23 cellular contexts compared by ENCODE assay signal in genomic region chr14:90700928-90701776, GRCh38.
DNase-seq lines count a peak whose midpoint lies in the region; ATAC-seq, FAIRE-seq and TF ChIP-seq lines count a peak whose summit lies in the region.
"Had no signal": no experiment of that assay in that cellular context is flagged by ENCODE, and none has a peak within 500 bp of the region (broad histone marks: within the 10 kb centered on the region; RNA-seq: fewer than 3 reads in every experiment).

No MANE protein-coding gene starts in this region.

- no peaks in the 10 kb centered on the region for H3K79me2 ChIP-seq in smooth muscle cell (ENCODE audit: low read depth)

- H3K9me3 Mint-ChIP-seq in brain (no peaks in the 10 kb centered on the region), progenitor cell of endocrine pancreas (ENCODE audit: low read depth) (no peaks in the 10 kb centered on the region)
- H3K9me3 Mint-ChIP-seq: activated naive CD8-positive, alpha-beta T cell treated with anti-CD3 and anti-CD28 coated beads for 36 hours; activated T-helper 17 cell treated with anti-CD3 and anti-CD28 coated beads, Interleukin-2, amount 50 U/mL, for 72 hours; CD8-positive, alpha-beta memory T cell; endodermal cell; immature natural killer cell had no signal

- H3F3A ChIP-seq in smooth muscle cell (ENCODE audit: low read depth) = no peaks in the 10 kb centered on the region

- H3K4me3 ChIP-seq in left lung = no peak overlapping the region
- H3K4me3 ChIP-seq in smooth muscle cell = no peak overlapping the region
- H3K4me3 ChIP-seq: body of pancreas, heart left ventricle, lower lobe of right lung had no signal

- no peak overlapping the region for H3K4me3 Mint-ChIP-seq in brain
- H3K4me3 Mint-ChIP-seq in progenitor cell of endocrine pancreas (ENCODE audit: low read depth) = no peak overlapping the region
- H3K4me3 Mint-ChIP-seq: activated naive CD8-positive, alpha-beta T cell treated with anti-CD3 and anti-CD28 coated beads for 36 hours; activated T-helper 17 cell treated with anti-CD3 and anti-CD28 coated beads, Interleukin-2, amount 50 U/mL, for 72 hours; CD8-positive, alpha-beta memory T cell; endodermal cell; immature natural killer cell had no signal

- no peak overlapping the region for H2AFZ ChIP-seq in smooth muscle cell (ENCODE audit: low read depth)

- H3K4me2 ChIP-seq in smooth muscle cell = no peak overlapping the region

- H3K4me1 ChIP-seq in left lung = peaks cover 17 to 34% of the 10 kb centered on the region in 2 donors
- H3K4me1 ChIP-seq in smooth muscle cell (ENCODE audit: low read depth) = peaks cover 7% of the 10 kb centered on the region

- no peak for TF ChIP-seq POLR2A in GM12891 (IDR thresholded peaks at IDR 0.05; ENCODE audit: low read depth, low read length)

- peak overlapping the region in 1 of 2 donors; percentile 76 for H3K27ac ChIP-seq in left lung
- H3K27ac ChIP-seq in smooth muscle cell (ENCODE audit: low read depth) = no peak overlapping the region
- H3K27ac ChIP-seq: body of pancreas, lower lobe of right lung had no signal

- TF ChIP-seq CTCF in brain (conservative IDR thresholded peaks at IDR 0.05) (no peak), progenitor cell of endocrine pancreas (IDR thresholded peaks at IDR 0.05; ENCODE audit: unreplicated experiment) (no peak), left lung (IDR thresholded peaks at IDR 0.05) (no peak), smooth muscle cell (IDR thresholded peaks at IDR 0.05; ENCODE audit: borderline replicate concordance, insufficient read depth, poor library complexity, severe bottlenecking) (no peak)

- 85% methylated on average over 16 of the region's 16 CpGs for WGBS in smooth muscle cell (ENCODE audit: low lambda C conversion rate)

- H3K9ac ChIP-seq in smooth muscle cell (ENCODE audit: low read depth) = no peak overlapping the region

- H3K36me3 Mint-ChIP-seq in brain (no peaks in the 10 kb centered on the region), progenitor cell of endocrine pancreas (ENCODE audit: insufficient read depth) (no peaks in the 10 kb centered on the region)
- H3K36me3 Mint-ChIP-seq: activated naive CD8-positive, alpha-beta T cell treated with anti-CD3 and anti-CD28 coated beads for 36 hours; CD8-positive, alpha-beta memory T cell; immature natural killer cell had no signal

- H3K36me3 ChIP-seq in left lung (no peaks in the 10 kb centered on the region), smooth muscle cell (ENCODE audit: low read depth) (no peaks in the 10 kb centered on the region)
- H3K36me3 ChIP-seq: heart left ventricle, lower lobe of right lung had no signal

- DNase-seq in AML-193 (lab: John Stamatoyannopoulos, UW) (peak; percentile 14 to 29), GM12891 (ENCODE audit: insufficient read length, low spot score) (no peak), progenitor cell of endocrine pancreas (ENCODE audit: low spot score, unreplicated experiment) (no peak), left lung (no peak), hippocampal formation (lab: John Stamatoyannopoulos, UW) (no peak), smooth muscle cell (lab: John Stamatoyannopoulos, UW; ENCODE audit: unreplicated experiment) (no peak)
- DNase-seq: activated CD4-positive, alpha-beta T cell treated with anti-CD3 and anti-CD28 coated beads for 48 hours; activated naive CD8-positive, alpha-beta T cell treated with anti-CD3 and anti-CD28 coated beads for 36 hours; body of pancreas; CD8-positive, alpha-beta memory T cell; endodermal cell; H7; heart left ventricle; immature natural killer cell; lower lobe of right lung; NCI-H1048; NCI-H2029 treated with DMSO at 0.1 percent for 48 hours; retina; SHP77 treated with DMSO at 0.1 percent for 48 hours had no signal

- intact Hi-C loops in left lung (cut with DNase I) = no loop called here

- H3K27me3 Mint-ChIP-seq in brain (no peaks in the 10 kb centered on the region), progenitor cell of endocrine pancreas (no peaks in the 10 kb centered on the region)

- no peak for FAIRE-seq in GM12891 (lab: Jason Lieb, UNC)
- FAIRE-seq: colon, TTC549 had no signal

- H3K9me3 ChIP-seq in left lung = no peaks in the 10 kb centered on the region
- H3K9me3 ChIP-seq in smooth muscle cell (replicated peaks; ENCODE audit: low read depth) = no peaks in the 10 kb centered on the region
- H3K9me3 ChIP-seq: body of pancreas, heart left ventricle, lower lobe of right lung had no signal

- H4K20me1 ChIP-seq in smooth muscle cell (ENCODE audit: low read depth) = no peaks in the 10 kb centered on the region

- H3K4me1 Mint-ChIP-seq in brain = peaks cover 87% of the 10 kb centered on the region
- H3K4me1 Mint-ChIP-seq in progenitor cell of endocrine pancreas (ENCODE audit: low read depth) = peaks cover 15% of the 10 kb centered on the region
- H3K4me1 Mint-ChIP-seq: activated T-helper 17 cell treated with anti-CD3 and anti-CD28 coated beads, Interleukin-2, amount 50 U/mL, for 72 hours; CD8-positive, alpha-beta memory T cell; immature natural killer cell had no signal

- peak overlapping the region; percentile 32 to 98 (median 94) for H3K27ac Mint-ChIP-seq in brain
- H3K27ac Mint-ChIP-seq in progenitor cell of endocrine pancreas = peak overlapping the region; percentile 4
- H3K27ac Mint-ChIP-seq: activated naive CD8-positive, alpha-beta T cell treated with anti-CD3 and anti-CD28 coated beads for 36 hours; activated T-helper 17 cell treated with anti-CD3 and anti-CD28 coated beads, Interleukin-2, amount 50 U/mL, for 72 hours; endodermal cell; immature natural killer cell had no signal

- ATAC-seq in left lung = no peak
- ATAC-seq: activated T-helper 17 cell treated with anti-CD3 and anti-CD28 coated beads, Interleukin-2, amount 50 U/mL, for 72 hours; body of pancreas; lower lobe of right lung had no signal

- H3K27me3 ChIP-seq in left lung (no peaks in the 10 kb centered on the region), smooth muscle cell (ENCODE audit: low read depth) (no peaks in the 10 kb centered on the region)
- H3K27me3 ChIP-seq: body of pancreas, heart left ventricle had no signal

TF ChIP-seq in GM12891, 5 proteins besides CTCF, POLR2A, EP300 and RAD21:
- TF ChIP-seq SPI1 (IDR thresholded peaks at IDR 0.05; ENCODE audit: low read depth, low read length) = peak; percentile 59
- no peak for TF ChIP-seq POU2F2 (IDR thresholded peaks at IDR 0.05; ENCODE audit: low read depth, low read length)
- no peak for TF ChIP-seq POLR2AphosphoS5 (IDR thresholded peaks at IDR 0.05; ENCODE audit: low read depth, low read length)
- TF ChIP-seq TAF1 (IDR thresholded peaks at IDR 0.05; ENCODE audit: low read depth, low read length) = no peak

Comparison
In these comparisons a context has a peak if more than half of its experiments do, and no peak if none do; other contexts are left out.
1. DNase-seq: peak in AML-193 (2 of 2); none in GM12891 (single experiment), progenitor cell of endocrine pancreas (single experiment), left lung (0 of 2), hippocampal formation (0 of 2) and smooth muscle cell (single experiment).